In the genomic region with DNA sequence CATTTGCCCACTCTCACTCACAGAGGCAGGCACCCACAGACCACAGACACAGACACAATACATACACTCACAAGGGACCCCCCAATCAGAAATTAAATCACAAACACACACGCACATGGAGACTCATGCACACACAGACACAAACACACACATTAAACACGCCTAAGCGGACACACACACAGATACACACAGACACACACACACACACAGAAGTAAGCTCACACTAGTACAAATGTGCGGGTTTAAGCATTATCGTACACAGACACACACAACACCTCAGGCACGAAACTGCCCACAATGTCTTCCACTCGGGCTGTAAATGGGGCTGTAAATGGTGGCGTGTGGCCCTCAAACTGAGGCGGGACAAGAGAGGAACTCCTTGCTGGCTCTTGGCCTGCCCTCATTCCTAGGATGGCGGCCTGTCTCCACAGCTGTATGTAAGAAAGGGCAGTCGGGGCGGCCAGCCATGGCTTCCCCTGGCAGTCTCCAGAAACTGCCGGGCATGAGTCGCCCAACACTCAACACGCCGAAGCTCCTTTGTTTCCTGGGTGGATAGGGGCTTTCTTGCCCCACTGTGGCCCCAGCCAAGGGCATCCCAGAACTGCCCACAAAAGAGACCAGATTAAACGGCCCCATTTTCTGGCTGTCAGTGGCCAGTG, we compare ENCODE assay signal across 9 cellular contexts. TPM values are rescaled to one million over a fixed set of nuclear protein-coding genes. Genes with fewer than 3 reads are reported as not detected.
DNase-seq lines count a peak whose midpoint lies in the region; ATAC-seq and TF ChIP-seq lines count a peak whose summit lies in the region.
"Had no signal": no experiment of that assay in that cellular context is flagged by ENCODE, and none has a peak within 500 bp of the region (broad histone marks: within the 10 kb centered on the region; RNA-seq: fewer than 3 reads in every experiment).

No MANE protein-coding gene starts in this region.

- H3K4me3 ChIP-seq in fibroblast of lung (replicated peaks in 1 of 4; ENCODE audit: control extremely low read depth in 1 of 4, insufficient read depth in 1 of 4, low read depth in 3 of 4, low read length in 4 of 4): no peak overlapping the region

- intact Hi-C loops in sciatic nerve (cut with DNase I): no loop called here

- peak overlapping the region; percentile 44 for H3K4me2 ChIP-seq in fibroblast of lung (ENCODE audit: extremely low read depth, insufficient read depth, low read length)

- H3K27ac Mint-ChIP-seq in WTC11: peak overlapping the region; percentile 28

- peaks cover 8% of the 10 kb centered on the region; the same call in 1 of the 2 replicates for H3K36me3 Mint-ChIP-seq in WTC11

- no peaks in the 10 kb centered on the region for H3K9me3 ChIP-seq in fibroblast of lung (ENCODE audit: control insufficient read depth, insufficient read depth, low read depth, low read length)

- no peaks in the 10 kb centered on the region for H3K4me1 ChIP-seq in fibroblast of lung (ENCODE audit: control insufficient read depth, extremely low read depth, insufficient read depth, low read length)

- peaks cover 22% of the 10 kb centered on the region for H3K4me1 Mint-ChIP-seq in WTC11

- ATAC-seq in GM18511 (IDR thresholded peaks at IDR 0.05; ENCODE audit: unreplicated experiment): peak; percentile 6
- no peak for ATAC-seq in WTC11
- no peak for ATAC-seq in sciatic nerve

- no peaks in the 10 kb centered on the region for H3K27me3 ChIP-seq in fibroblast of lung (ENCODE audit: control insufficient read depth, insufficient read depth, low read length)

- H2AFZ ChIP-seq in fibroblast of lung (ENCODE audit: low read length): peak overlapping the region; percentile 46

- H3K36me3 ChIP-seq in fibroblast of lung (ENCODE audit: control insufficient read depth, insufficient read depth, low read length): no peaks in the 10 kb centered on the region

- CTCF ChIA-PET in WTC11 (lab: Charles Lee): no interaction called here

- TF ChIP-seq CTCF in WTC11 (IDR thresholded peaks at IDR 0.05) (no peak), fibroblast of lung (conservative IDR thresholded peaks at IDR 0.05 in 1 of 2, IDR thresholded peaks at IDR 0.05 in 1 of 2; ENCODE audit: low read depth in 1 of 2, low read length in 2 of 2) (no peak)

- no peak for DNase-seq in WTC11 (ENCODE audit: low spot score)
- no peak for DNase-seq in fibroblast of lung (ENCODE audit: low read depth in 2 of 2)
- peak; percentile 63 for DNase-seq in sciatic nerve (ENCODE audit: low spot score)
- no peak for DNase-seq in NCI-H2227 (lab: John Stamatoyannopoulos, UW; ENCODE audit: unreplicated experiment)
- no peak for DNase-seq in 8988T
- DNase-seq in OCI-M2 (lab: John Stamatoyannopoulos, UW; ENCODE audit: unreplicated experiment): no peak
- no peak for DNase-seq in COLO829 (ENCODE audit: low spot score)
- DNase-seq: activated effector memory CD4-positive, alpha-beta T cell treated with Interleukin-2 at 50 U/mL for 16 hours had no signal

- H3K27me3 Mint-ChIP-seq in WTC11 (ENCODE audit: low read depth): no peaks in the 10 kb centered on the region

- POLR2A ChIA-PET in WTC11 (lab: Charles Lee): no interaction called here

- no peaks in the 10 kb centered on the region for H3K79me2 ChIP-seq in fibroblast of lung (ENCODE audit: control insufficient read depth, insufficient read depth, low read length)

- no peaks in the 10 kb centered on the region for H3K9me3 Mint-ChIP-seq in WTC11

- H4K20me1 ChIP-seq in fibroblast of lung (ENCODE audit: control insufficient read depth, extremely low read depth, insufficient read depth, low read length): no peaks in the 10 kb centered on the region

- no peak overlapping the region for H3K4me3 Mint-ChIP-seq in WTC11

- peak overlapping the region; percentile 27 for H3K27ac ChIP-seq in fibroblast of lung (ENCODE audit: insufficient read depth, low read length)

- H3K9ac ChIP-seq in fibroblast of lung (ENCODE audit: insufficient read depth, low read length): no peak overlapping the region

TF ChIP-seq in WTC11, 78 proteins besides CTCF, POLR2A, EP300 and RAD21 (continues in another document):
- TF ChIP-seq, protein P1, sequence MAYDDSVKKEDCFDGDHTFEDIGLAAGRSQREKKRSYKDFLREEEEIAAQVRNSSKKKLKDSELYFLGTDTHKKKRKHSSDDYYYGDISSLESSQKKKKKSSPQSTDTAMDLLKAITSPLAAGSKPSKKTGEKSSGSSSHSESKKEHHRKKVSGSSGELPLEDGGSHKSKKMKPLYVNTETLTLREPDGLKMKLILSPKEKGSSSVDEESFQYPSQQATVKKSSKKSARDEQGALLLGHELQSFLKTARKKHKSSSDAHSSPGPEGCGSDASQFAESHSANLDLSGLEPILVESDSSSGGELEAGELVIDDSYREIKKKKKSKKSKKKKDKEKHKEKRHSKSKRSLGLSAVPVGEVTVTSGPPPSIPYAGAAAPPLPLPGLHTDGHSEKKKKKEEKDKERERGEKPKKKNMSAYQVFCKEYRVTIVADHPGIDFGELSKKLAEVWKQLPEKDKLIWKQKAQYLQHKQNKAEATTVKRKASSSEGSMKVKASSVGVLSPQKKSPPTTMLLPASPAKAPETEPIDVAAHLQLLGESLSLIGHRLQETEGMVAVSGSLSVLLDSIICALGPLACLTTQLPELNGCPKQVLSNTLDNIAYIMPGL (CRISPR knock-in tag; IDR thresholded peaks at IDR 0.05): no peak
- TF ChIP-seq, protein P2, sequence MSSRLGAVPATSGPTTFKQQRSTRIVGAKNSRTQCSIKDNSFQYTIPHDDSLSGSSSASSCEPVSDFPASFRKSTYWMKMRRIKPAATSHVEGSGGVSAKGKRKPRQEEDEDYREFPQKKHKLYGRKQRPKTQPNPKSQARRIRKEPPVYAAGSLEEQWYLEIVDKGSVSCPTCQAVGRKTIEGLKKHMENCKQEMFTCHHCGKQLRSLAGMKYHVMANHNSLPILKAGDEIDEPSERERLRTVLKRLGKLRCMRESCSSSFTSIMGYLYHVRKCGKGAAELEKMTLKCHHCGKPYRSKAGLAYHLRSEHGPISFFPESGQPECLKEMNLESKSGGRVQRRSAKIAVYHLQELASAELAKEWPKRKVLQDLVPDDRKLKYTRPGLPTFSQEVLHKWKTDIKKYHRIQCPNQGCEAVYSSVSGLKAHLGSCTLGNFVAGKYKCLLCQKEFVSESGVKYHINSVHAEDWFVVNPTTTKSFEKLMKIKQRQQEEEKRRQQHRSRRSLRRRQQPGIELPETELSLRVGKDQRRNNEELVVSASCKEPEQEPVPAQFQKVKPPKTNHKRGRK (CRISPR knock-in tag; IDR thresholded peaks at IDR 0.05; ENCODE audit: borderline replicate concordance): no peak
- TF ChIP-seq, protein P3, sequence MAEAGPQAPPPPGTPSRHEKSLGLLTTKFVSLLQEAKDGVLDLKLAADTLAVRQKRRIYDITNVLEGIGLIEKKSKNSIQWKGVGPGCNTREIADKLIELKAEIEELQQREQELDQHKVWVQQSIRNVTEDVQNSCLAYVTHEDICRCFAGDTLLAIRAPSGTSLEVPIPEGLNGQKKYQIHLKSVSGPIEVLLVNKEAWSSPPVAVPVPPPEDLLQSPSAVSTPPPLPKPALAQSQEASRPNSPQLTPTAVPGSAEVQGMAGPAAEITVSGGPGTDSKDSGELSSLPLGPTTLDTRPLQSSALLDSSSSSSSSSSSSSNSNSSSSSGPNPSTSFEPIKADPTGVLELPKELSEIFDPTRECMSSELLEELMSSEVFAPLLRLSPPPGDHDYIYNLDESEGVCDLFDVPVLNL (CRISPR knock-in tag; IDR thresholded peaks at IDR 0.05; ENCODE audit: borderline replicate concordance, low read depth): no peak
- TF ChIP-seq ZNF671 (CRISPR knock-in tag; IDR thresholded peaks at IDR 0.05) (no peak), TEAD1 (CRISPR knock-in tag; IDR thresholded peaks at IDR 0.05) (no peak), NFYB (CRISPR knock-in tag; conservative IDR thresholded peaks at IDR 0.05; ENCODE audit: low read depth) (no peak)
- TF ChIP-seq, protein P4, sequence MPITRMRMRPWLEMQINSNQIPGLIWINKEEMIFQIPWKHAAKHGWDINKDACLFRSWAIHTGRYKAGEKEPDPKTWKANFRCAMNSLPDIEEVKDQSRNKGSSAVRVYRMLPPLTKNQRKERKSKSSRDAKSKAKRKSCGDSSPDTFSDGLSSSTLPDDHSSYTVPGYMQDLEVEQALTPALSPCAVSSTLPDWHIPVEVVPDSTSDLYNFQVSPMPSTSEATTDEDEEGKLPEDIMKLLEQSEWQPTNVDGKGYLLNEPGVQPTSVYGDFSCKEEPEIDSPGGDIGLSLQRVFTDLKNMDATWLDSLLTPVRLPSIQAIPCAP (CRISPR knock-in tag; IDR thresholded peaks at IDR 0.05): no peak
- TF ChIP-seq, protein P5, sequence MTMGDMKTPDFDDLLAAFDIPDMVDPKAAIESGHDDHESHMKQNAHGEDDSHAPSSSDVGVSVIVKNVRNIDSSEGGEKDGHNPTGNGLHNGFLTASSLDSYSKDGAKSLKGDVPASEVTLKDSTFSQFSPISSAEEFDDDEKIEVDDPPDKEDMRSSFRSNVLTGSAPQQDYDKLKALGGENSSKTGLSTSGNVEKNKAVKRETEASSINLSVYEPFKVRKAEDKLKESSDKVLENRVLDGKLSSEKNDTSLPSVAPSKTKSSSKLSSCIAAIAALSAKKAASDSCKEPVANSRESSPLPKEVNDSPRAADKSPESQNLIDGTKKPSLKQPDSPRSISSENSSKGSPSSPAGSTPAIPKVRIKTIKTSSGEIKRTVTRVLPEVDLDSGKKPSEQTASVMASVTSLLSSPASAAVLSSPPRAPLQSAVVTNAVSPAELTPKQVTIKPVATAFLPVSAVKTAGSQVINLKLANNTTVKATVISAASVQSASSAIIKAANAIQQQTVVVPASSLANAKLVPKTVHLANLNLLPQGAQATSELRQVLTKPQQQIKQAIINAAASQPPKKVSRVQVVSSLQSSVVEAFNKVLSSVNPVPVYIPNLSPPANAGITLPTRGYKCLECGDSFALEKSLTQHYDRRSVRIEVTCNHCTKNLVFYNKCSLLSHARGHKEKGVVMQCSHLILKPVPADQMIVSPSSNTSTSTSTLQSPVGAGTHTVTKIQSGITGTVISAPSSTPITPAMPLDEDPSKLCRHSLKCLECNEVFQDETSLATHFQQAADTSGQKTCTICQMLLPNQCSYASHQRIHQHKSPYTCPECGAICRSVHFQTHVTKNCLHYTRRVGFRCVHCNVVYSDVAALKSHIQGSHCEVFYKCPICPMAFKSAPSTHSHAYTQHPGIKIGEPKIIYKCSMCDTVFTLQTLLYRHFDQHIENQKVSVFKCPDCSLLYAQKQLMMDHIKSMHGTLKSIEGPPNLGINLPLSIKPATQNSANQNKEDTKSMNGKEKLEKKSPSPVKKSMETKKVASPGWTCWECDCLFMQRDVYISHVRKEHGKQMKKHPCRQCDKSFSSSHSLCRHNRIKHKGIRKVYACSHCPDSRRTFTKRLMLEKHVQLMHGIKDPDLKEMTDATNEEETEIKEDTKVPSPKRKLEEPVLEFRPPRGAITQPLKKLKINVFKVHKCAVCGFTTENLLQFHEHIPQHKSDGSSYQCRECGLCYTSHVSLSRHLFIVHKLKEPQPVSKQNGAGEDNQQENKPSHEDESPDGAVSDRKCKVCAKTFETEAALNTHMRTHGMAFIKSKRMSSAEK (CRISPR knock-in tag; IDR thresholded peaks at IDR 0.05; ENCODE audit: borderline replicate concordance): no peak

RNA-seq across cellular contexts. Expression of a gene that starts 53.9 kb away (rescaled TPM):
- total RNA-seq in WTC11 (2021): 44.7 to 62.0 TPM (median 59.5 TPM) in 3 replicates
- total RNA-seq in fibroblast of lung: 5.4 and 5.8 TPM in 2 replicates
- 36.3 and 39.3 TPM in 2 replicates for polyA plus RNA-seq in fibroblast of lung
- polyA plus RNA-seq in fibroblast of lung (2012): 56.7 and 61.4 TPM in 2 replicates
- 29.8 and 30.2 TPM in 2 replicates for polyA minus RNA-seq in fibroblast of lung (ENCODE audit: low replicate concordance)
- 37.6 TPM for total RNA-seq in sciatic nerve
